Comparison of ENCODE assay signal across 7 cellular contexts in the genomic region with DNA sequence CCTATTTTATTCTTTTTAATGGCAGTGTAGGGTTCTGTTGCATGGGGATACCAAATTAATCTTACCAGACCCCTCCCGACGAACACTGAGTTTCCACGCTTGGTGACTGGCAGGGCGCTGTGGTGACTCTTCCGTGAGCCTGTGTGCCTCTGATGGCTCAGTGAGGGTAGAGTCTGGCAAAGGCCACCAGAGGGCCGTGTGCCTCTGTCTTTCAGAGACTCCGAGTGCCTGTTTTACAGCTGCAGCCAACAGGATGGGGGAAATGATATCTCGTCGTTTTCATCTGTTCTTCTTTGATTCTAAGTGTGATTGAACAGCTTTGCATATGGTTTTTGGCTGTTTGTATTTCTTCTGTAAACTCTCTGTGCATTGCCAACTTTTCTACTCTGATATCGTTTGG.
DNase-seq lines count a peak whose midpoint lies in the region; FAIRE-seq and TF ChIP-seq lines count a peak whose summit lies in the region.

No MANE protein-coding gene starts in this region.

- H3K9me3 ChIP-seq in H9 (ENCODE audit: control insufficient read depth, low read depth, low read length): no peaks in the 10 kb centered on the region

- no peak overlapping the region for H3K27ac ChIP-seq in H9 (ENCODE audit: insufficient read length, low read depth, low read length)

- no peak overlapping the region for H3K4ac ChIP-seq in H9 (ENCODE audit: low read depth, low read length)

- H2AK5ac ChIP-seq in H9 (ENCODE audit: insufficient read length, low read length): no peak overlapping the region

- no peak overlapping the region for H2BK20ac ChIP-seq in H9 (ENCODE audit: low read depth, low read length, poor library complexity, severe bottlenecking)

- H3K18ac ChIP-seq in H9 (ENCODE audit: insufficient read length, low read depth, low read length): no peak overlapping the region

- H3K9me3 Mint-ChIP-seq in H9: no peaks in the 10 kb centered on the region

- no peak overlapping the region for H3K4me3 ChIP-seq in LNCaP clone FGC (ENCODE audit: low read depth, low read length)

- no peaks in the 10 kb centered on the region for H3K27me3 Mint-ChIP-seq in H9 (ENCODE audit: low read depth)

- no peaks in the 10 kb centered on the region for H3K79me1 ChIP-seq in H9 (ENCODE audit: insufficient read depth, low read depth, low read length, poor library complexity, severe bottlenecking)

- H3K23ac ChIP-seq in H9 (ENCODE audit: insufficient read length, low read depth, low read length): no peak overlapping the region

- no peak overlapping the region for H3K9ac ChIP-seq in H9 (ENCODE audit: extremely low read depth, insufficient read length, low read length)

- no peak overlapping the region for H4K5ac ChIP-seq in H9 (ENCODE audit: insufficient read length, low read depth, low read length)

- H2BK12ac ChIP-seq in H9 (ENCODE audit: insufficient read length, low read depth, low read length): no peak overlapping the region

- no peak overlapping the region for H3T11ph ChIP-seq in H9 (ENCODE audit: low read length)

- TF ChIP-seq POLR2A in GM12891 (IDR thresholded peaks at IDR 0.05; ENCODE audit: low read depth, low read length): no peak

- no CpG with 5 or more reads among the region's 10 CpGs for WGBS in H9 (ENCODE audit: extremely low coverage, insufficient read length, low lambda C conversion rate)

- H3K14ac ChIP-seq in H9 (ENCODE audit: insufficient read depth, low read length): no peak overlapping the region

- TF ChIP-seq CTCF in H9 (conservative IDR thresholded peaks at IDR 0.05) (peak; percentile 75), LNCaP clone FGC (IDR thresholded peaks at IDR 0.05; ENCODE audit: control insufficient read depth, extremely low read depth, insufficient read depth) (peak; percentile 87)

- no peaks in the 10 kb centered on the region for H3K79me2 ChIP-seq in H9 (ENCODE audit: insufficient read depth, low read length)

- H2BK15ac ChIP-seq in H9 (ENCODE audit: low read depth, low read length): no peak overlapping the region

- no peak overlapping the region for H2BK5ac ChIP-seq in H9 (ENCODE audit: insufficient read length, low read length)

- H3K27ac Mint-ChIP-seq in H9: no peak overlapping the region; a peak in 2 of 7 replicates

- H3K4me3 Mint-ChIP-seq in H9: no peak overlapping the region

- FAIRE-seq in GM12891 (lab: Jason Lieb, UNC): peak; percentile 86

- H3K4me1 ChIP-seq in H9 (ENCODE audit: insufficient read depth, low read length): no peaks in the 10 kb centered on the region

- H2AFZ ChIP-seq in H9 (ENCODE audit: low read length): no peak overlapping the region

- no peaks in the 10 kb centered on the region for H3K4me1 Mint-ChIP-seq in H9

- H4K91ac ChIP-seq in H9 (ENCODE audit: insufficient read length, low read depth, low read length): no peak overlapping the region

- no peaks in the 10 kb centered on the region for H4K20me1 ChIP-seq in H9 (ENCODE audit: control insufficient read depth, insufficient read depth, insufficient read length)

- H3K56ac ChIP-seq in H9 (ENCODE audit: insufficient read length, low read depth, low read length): no peak overlapping the region

- no peak overlapping the region for H4K8ac ChIP-seq in H9 (replicated peaks; ENCODE audit: insufficient read length, low read depth, low read length)

- peaks cover 11 to 62% (median 27%) of the 10 kb centered on the region in 3 experiments for H3K36me3 Mint-ChIP-seq in H9 (ENCODE audit: insufficient read depth in 1 of 3, low read depth in 3 of 3)

- no peaks in the 10 kb centered on the region for H3K23me2 ChIP-seq in H9 (ENCODE audit: insufficient read length, low read depth, low read length, poor library complexity, severe bottlenecking)

- H2BK120ac ChIP-seq in H9 (ENCODE audit: low read depth, low read length, poor library complexity, severe bottlenecking): no peak overlapping the region

- H3K4me2 ChIP-seq in H9 (ENCODE audit: insufficient read depth, insufficient read length, low read length): no peak overlapping the region

- H3K27me3 ChIP-seq in H9 (ENCODE audit: insufficient read depth, low read length): no peaks in the 10 kb centered on the region

- peak; percentile 61 for DNase-seq in GM12891 (ENCODE audit: insufficient read length, low spot score)
- DNase-seq in H9: peak; percentile 72
- peak; percentile 40 for DNase-seq in LNCaP clone FGC (ENCODE audit: low read depth)
- peak in 3 of 5 experiments; percentile 8 to 88 (median 19) for DNase-seq in T-helper 2 cell
- peak; percentile 27 for DNase-seq in brain pericyte (ENCODE audit: low read depth, low spot score)
- peak; percentile 50 for DNase-seq in kidney tubule cell (ENCODE audit: low spot score)
- DNase-seq in stimulated activated CD4-positive, alpha-beta T cell treated with anti-CD3 and anti-CD28 coated beads, Interleukin-4, amount 100 ng/mL, for 4 hours: peak; percentile 23 to 32

TF ChIP-seq in GM12891, 5 proteins besides CTCF, POLR2A, EP300 and RAD21:
- TF ChIP-seq PAX5 (IDR thresholded peaks at IDR 0.05; ENCODE audit: insufficient read depth, low read length, severe bottlenecking) (no peak), POU2F2 (IDR thresholded peaks at IDR 0.05; ENCODE audit: low read depth, low read length) (no peak), TAF1 (IDR thresholded peaks at IDR 0.05; ENCODE audit: low read depth, low read length) (no peak), POLR2AphosphoS5 (IDR thresholded peaks at IDR 0.05; ENCODE audit: low read depth, low read length) (no peak), SPI1 (IDR thresholded peaks at IDR 0.05; ENCODE audit: low read depth, low read length) (no peak)

Comparison
In these comparisons a context has a peak if more than half of its experiments do, and no peak if none do; other contexts are left out.
1. DNase-seq: peak in every context shown above with its lines; median percentile 72 in H9; 61 in GM12891; 50 in kidney tubule cell; 40 in LNCaP clone FGC; 28 in stimulated activated CD4-positive, alpha-beta T cell treated with anti-CD3 and anti-CD28 coated beads, Interleukin-4, amount 100 ng/mL, for 4 hours; 27 in brain pericyte; 19 in T-helper 2 cell.